In genomic region chr14:37546621-37547447, GRCh38 we compare ENCODE assay signal across 12 cellular contexts. TPM values are rescaled to one million over a fixed set of nuclear protein-coding genes. Genes with fewer than 3 reads are reported as not detected.
A peak's percentile ranks its signal among the peaks of the same experiment; 100 is the strongest.
DNase-seq lines count a peak whose midpoint lies in the region; ATAC-seq and TF ChIP-seq lines count a peak whose summit lies in the region.
"Had no signal": no experiment of that assay in that cellular context is flagged by ENCODE, and none has a peak within 500 bp of the region (broad histone marks: within the 10 kb centered on the region; RNA-seq: fewer than 3 reads in every experiment).

No MANE protein-coding gene starts in this region.

- H3K27ac ChIP-seq in colonic mucosa, result no peak overlapping the region
- H3K27ac ChIP-seq: gastroesophageal sphincter had no signal

- H3K36me3 ChIP-seq in colonic mucosa, result no peaks in the 10 kb centered on the region
- H3K36me3 ChIP-seq: gastroesophageal sphincter had no signal

- peak overlapping the region in 1 of 2 donors; percentile 61 for H3K9ac ChIP-seq in colonic mucosa (ENCODE audit: low read depth in 2 of 2, low read length in 2 of 2)

- no peak for ATAC-seq in GM18498 (IDR thresholded peaks at IDR 0.05; ENCODE audit: unreplicated experiment)
- ATAC-seq in HG03442 (IDR thresholded peaks at IDR 0.05; ENCODE audit: unreplicated experiment), result no peak
- ATAC-seq: activated T-helper 17 cell treated with anti-CD3 and anti-CD28 coated beads, Interleukin-2, amount 50 U/mL, for 72 hours; gastroesophageal sphincter had no signal

- H3K9me3 ChIP-seq in colonic mucosa, result no peaks in the 10 kb centered on the region
- H3K9me3 ChIP-seq: gastroesophageal sphincter had no signal

- intact Hi-C loops in colonic mucosa (cut with DNase I), result no loop called here

- no peaks in the 10 kb centered on the region for H3K27me3 ChIP-seq in colonic mucosa
- H3K27me3 ChIP-seq: gastroesophageal sphincter had no signal

- DNase-seq in DMS53 treated with DMSO at 0.1 percent for 48 hours (lab: John Stamatoyannopoulos, UW; ENCODE audit: unreplicated experiment) (peak; percentile 62), LoVo (ENCODE audit: low spot score) (peak; percentile 49), colonic mucosa (peak; percentile 49), myocyte (ENCODE audit: low read depth) (peak; percentile 76), activated gamma-delta T cell treated with Interleukin-2 at 50 U/mL for 16 hours (no peak), 8988T (no peak)
- DNase-seq: stimulated activated naive CD4-positive, alpha-beta T cell treated with Interleukin-2 at 50 U/mL for 16 hours had no signal

- H3K4me1 ChIP-seq in colonic mucosa, result no peaks in the 10 kb centered on the region
- H3K4me1 ChIP-seq: gastroesophageal sphincter had no signal

- no peak overlapping the region for H3K4me3 ChIP-seq in colonic mucosa
- H3K4me3 ChIP-seq: gastroesophageal sphincter had no signal

- TF ChIP-seq CTCF in colonic mucosa (IDR thresholded peaks at IDR 0.05), result no peak

RNA-seq across cellular contexts. Expression of gene FOXA1, which starts 48.2 kb away (rescaled TPM):
- total RNA-seq in colonic mucosa, result 10 to 100 TPM; 70.5 to 87.7 TPM
- total RNA-seq in myocyte, result 1.5 and 2.6 TPM in 2 replicates
- polyA plus RNA-seq in myocyte (2012), result 0.24 TPM
- total RNA-seq: cerebellum had no signal

RNA-seq across cellular contexts. Expression of gene TTC6, which starts 48.6 kb away (rescaled TPM):
- total RNA-seq in colonic mucosa, result 1 to 10 TPM; 4.5 to 4.7 TPM
- total RNA-seq in myocyte, result 0.10 TPM in 1 of 2 replicates, not detected in the other
- polyA plus RNA-seq in myocyte (2012), result not detected
- total RNA-seq: activated T-helper 17 cell treated with anti-CD3 and anti-CD28 coated beads, Interleukin-2, amount 50 U/mL, for 72 hours had no signal

Comparison
In these comparisons a context has a peak if more than half of its experiments do, and no peak if none do; other contexts are left out.
1. DNase-seq: peak in DMS53 treated with DMSO at 0.1 percent for 48 hours (single experiment), LoVo (single experiment), colonic mucosa (single experiment) and myocyte (single experiment); none in activated gamma-delta T cell treated with Interleukin-2 at 50 U/mL for 16 hours (single experiment) and 8988T (single experiment).
2. RNA of gene FOXA1, which starts 48.2 kb away (total RNA-seq): 70.5 to 87.7 TPM in colonic mucosa; 1.5 to 2.6 TPM in myocyte; every median in the first group is over 10 times any median in the second.